ENCODE assay signal across 1 cellular context in genomic region chr16:48164907-48165715, GRCh38.
TF ChIP-seq lines count a peak whose summit lies in the region.

No MANE protein-coding gene starts in this region.

TF ChIP-seq in HepG2, 621 proteins besides CTCF, POLR2A, EP300 and RAD21 (continued from another document and continues in another):
- TF ChIP-seq, protein P1, sequence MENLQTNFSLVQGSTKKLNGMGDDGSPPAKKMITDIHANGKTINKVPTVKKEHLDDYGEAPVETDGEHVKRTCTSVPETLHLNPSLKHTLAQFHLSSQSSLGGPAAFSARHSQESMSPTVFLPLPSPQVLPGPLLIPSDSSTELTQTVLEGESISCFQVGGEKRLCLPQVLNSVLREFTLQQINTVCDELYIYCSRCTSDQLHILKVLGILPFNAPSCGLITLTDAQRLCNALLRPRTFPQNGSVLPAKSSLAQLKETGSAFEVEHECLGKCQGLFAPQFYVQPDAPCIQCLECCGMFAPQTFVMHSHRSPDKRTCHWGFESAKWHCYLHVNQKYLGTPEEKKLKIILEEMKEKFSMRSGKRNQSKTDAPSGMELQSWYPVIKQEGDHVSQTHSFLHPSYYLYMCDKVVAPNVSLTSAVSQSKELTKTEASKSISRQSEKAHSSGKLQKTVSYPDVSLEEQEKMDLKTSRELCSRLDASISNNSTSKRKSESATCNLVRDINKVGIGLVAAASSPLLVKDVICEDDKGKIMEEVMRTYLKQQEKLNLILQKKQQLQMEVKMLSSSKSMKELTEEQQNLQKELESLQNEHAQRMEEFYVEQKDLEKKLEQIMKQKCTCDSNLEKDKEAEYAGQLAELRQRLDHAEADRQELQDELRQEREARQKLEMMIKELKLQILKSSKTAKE (CRISPR knock-in tag; IDR thresholded peaks at IDR 0.05; ENCODE audit: borderline replicate concordance), result peak; percentile 31; the same call in 1 of the 2 replicates
- TF ChIP-seq FOXA3 (CRISPR knock-in tag; IDR thresholded peaks at IDR 0.05), result peak; percentile 76
- TF ChIP-seq ZBTB8A (CRISPR knock-in tag; IDR thresholded peaks at IDR 0.05; ENCODE audit: borderline replicate concordance, low read depth), result peak; percentile 30; the same call in 1 of the 2 replicates
- TF ChIP-seq KDM1A (CRISPR knock-in tag; IDR thresholded peaks at IDR 0.05), result peak; percentile 97
- TF ChIP-seq KLF6 (CRISPR knock-in tag; IDR thresholded peaks at IDR 0.05), result peak; percentile 83
- peak; percentile 98 for TF ChIP-seq ZSCAN21 (CRISPR knock-in tag; IDR thresholded peaks at IDR 0.05; ENCODE audit: borderline replicate concordance)
- 0 out of 2 replicates have a peak, but pooled peaks have one; percentile 85 for TF ChIP-seq MEIS1 (CRISPR knock-in tag; IDR thresholded peaks at IDR 0.05; ENCODE audit: borderline replicate concordance)
- TF ChIP-seq POGK (CRISPR knock-in tag; conservative IDR thresholded peaks at IDR 0.05), result peak; percentile 64
- TF ChIP-seq CREM (IDR thresholded peaks at IDR 0.05), result peak; percentile 26; the same call in 1 of the 2 replicates
- TF ChIP-seq CREM (CRISPR knock-in tag; IDR thresholded peaks at IDR 0.05), result no peak
- TF ChIP-seq RBAK (CRISPR knock-in tag; IDR thresholded peaks at IDR 0.05), result 0 out of 2 replicates have a peak, but pooled peaks have one; percentile 39
- no peak for TF ChIP-seq ZNF354B (CRISPR knock-in tag; IDR thresholded peaks at IDR 0.05)
- peak; percentile 75; the same call in 1 of the 2 replicates for TF ChIP-seq MTF2 (CRISPR knock-in tag; IDR thresholded peaks at IDR 0.05; ENCODE audit: borderline replicate concordance)
- TF ChIP-seq ELF1 (CRISPR knock-in tag; IDR thresholded peaks at IDR 0.05), result peak; percentile 25; the same call in 1 of the 2 replicates
- TF ChIP-seq PAF1 (CRISPR knock-in tag; IDR thresholded peaks at IDR 0.05), result no peak
- TF ChIP-seq, protein P2, sequence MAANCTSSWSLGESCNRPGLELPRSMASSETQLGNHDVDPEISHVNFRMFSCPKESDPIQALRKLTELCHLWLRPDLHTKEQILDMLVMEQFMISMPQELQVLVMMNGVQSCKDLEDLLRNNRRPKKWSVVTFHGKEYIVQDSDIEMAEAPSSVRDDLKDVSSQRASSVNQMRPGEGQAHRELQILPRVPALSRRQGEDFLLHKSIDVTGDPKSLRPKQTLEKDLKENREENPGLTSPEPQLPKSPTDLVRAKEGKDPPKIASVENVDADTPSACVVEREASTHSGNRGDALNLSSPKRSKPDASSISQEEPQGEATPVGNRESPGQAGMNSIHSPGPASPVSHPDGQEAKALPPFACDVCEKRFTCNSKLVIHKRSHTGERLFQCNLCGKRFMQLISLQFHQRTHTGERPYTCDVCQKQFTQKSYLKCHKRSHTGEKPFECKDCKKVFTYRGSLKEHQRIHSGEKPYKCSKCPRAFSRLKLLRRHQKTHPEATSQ (CRISPR knock-in tag; IDR thresholded peaks at IDR 0.05; ENCODE audit: borderline replicate concordance), result peak; percentile 49; the same call in 1 of the 2 replicates
- TF ChIP-seq BCL6 (CRISPR knock-in tag; IDR thresholded peaks at IDR 0.05), result peak; percentile 69; the same call in 1 of the 2 replicates
- TF ChIP-seq KDM5B (CRISPR knock-in tag; IDR thresholded peaks at IDR 0.05; ENCODE audit: borderline replicate concordance), result peak; percentile 13; the same call in 1 of the 2 replicates
- TF ChIP-seq GABPA (IDR thresholded peaks at IDR 0.05; ENCODE audit: low read depth, low read length), result no peak
- peak; percentile 68 for TF ChIP-seq GABPA (CRISPR knock-in tag; IDR thresholded peaks at IDR 0.05; ENCODE audit: low read depth)
- TF ChIP-seq NFE2L1 (CRISPR knock-in tag; IDR thresholded peaks at IDR 0.05; ENCODE audit: borderline replicate concordance), result no peak
- TF ChIP-seq ETV6 (CRISPR knock-in tag; conservative IDR thresholded peaks at IDR 0.05), result 0 out of 2 replicates have a peak, but pooled peaks have one; percentile 31
- no peak for TF ChIP-seq MXI1 (IDR thresholded peaks at IDR 0.05; ENCODE audit: borderline replicate concordance, low read depth, low read length)
- TF ChIP-seq SNAI1 (CRISPR knock-in tag; IDR thresholded peaks at IDR 0.05; ENCODE audit: borderline replicate concordance), result 0 out of 2 replicates have a peak, but pooled peaks have one; percentile 26
- peak; percentile 64; the same call in 1 of the 2 replicates for TF ChIP-seq ZNF816 (CRISPR knock-in tag; IDR thresholded peaks at IDR 0.05; ENCODE audit: borderline replicate concordance)
- TF ChIP-seq SOX13 (IDR thresholded peaks at IDR 0.05), result no peak
- TF ChIP-seq SOX13 (CRISPR knock-in tag; conservative IDR thresholded peaks at IDR 0.05 in 1 of 2, IDR thresholded peaks at IDR 0.05 in 1 of 2), result peak in 1 of 2 experiments; percentile 74; a peak in 1 of 4 replicates
- peak; percentile 89 for TF ChIP-seq HDAC1 (CRISPR knock-in tag; IDR thresholded peaks at IDR 0.05)
- TF ChIP-seq RXRA (CRISPR knock-in tag; IDR thresholded peaks at IDR 0.05), result peak; percentile 21
- no peak for TF ChIP-seq ZNF512B (CRISPR knock-in tag; IDR thresholded peaks at IDR 0.05; ENCODE audit: borderline replicate concordance)
- 0 out of 2 replicates have a peak, but pooled peaks have one; percentile 69 for TF ChIP-seq ZFP1 (CRISPR knock-in tag; IDR thresholded peaks at IDR 0.05)
- 0 out of 2 replicates have a peak, but pooled peaks have one; percentile 21 for TF ChIP-seq HOXA5 (CRISPR knock-in tag; IDR thresholded peaks at IDR 0.05)
- peak; percentile 90 for TF ChIP-seq PHF21A (CRISPR knock-in tag; IDR thresholded peaks at IDR 0.05)
- TF ChIP-seq ASH2L (IDR thresholded peaks at IDR 0.05; ENCODE audit: insufficient read length, low read depth, low read length), result peak; percentile 25
- peak; percentile 94 for TF ChIP-seq FOXP4 (CRISPR knock-in tag; IDR thresholded peaks at IDR 0.05)
- TF ChIP-seq MAX (IDR thresholded peaks at IDR 0.05), result peak; percentile 45; the same call in 1 of the 2 replicates
- TF ChIP-seq ZNF713 (CRISPR knock-in tag; IDR thresholded peaks at IDR 0.05), result peak; percentile 87; the same call in 1 of the 2 replicates
- peak; percentile 39; the same call in 1 of the 2 replicates for TF ChIP-seq ZNF792 (CRISPR knock-in tag; IDR thresholded peaks at IDR 0.05)
- TF ChIP-seq ZMYM4 (CRISPR knock-in tag; IDR thresholded peaks at IDR 0.05), result peak; percentile 84
- 0 out of 2 replicates have a peak, but pooled peaks have one; percentile 30 for TF ChIP-seq TFDP1 (CRISPR knock-in tag; IDR thresholded peaks at IDR 0.05; ENCODE audit: borderline replicate concordance)
- TF ChIP-seq MAZ (IDR thresholded peaks at IDR 0.05; ENCODE audit: borderline replicate concordance, low read depth, low read length), result peak; percentile 40
- TF ChIP-seq MAZ (CRISPR knock-in tag; IDR thresholded peaks at IDR 0.05; ENCODE audit: low read depth), result peak; percentile 42
- TF ChIP-seq TFE3 (CRISPR knock-in tag; IDR thresholded peaks at IDR 0.05), result 0 out of 2 replicates have a peak, but pooled peaks have one; percentile 18
- peak; percentile 81 for TF ChIP-seq FOXO1 (CRISPR knock-in tag; IDR thresholded peaks at IDR 0.05)
- TF ChIP-seq DR1 (CRISPR knock-in tag; IDR thresholded peaks at IDR 0.05), result no peak
- TF ChIP-seq SRSF1 (optimal IDR thresholded peaks at IDR 0.05; ENCODE audit: low read depth, low read length), result peak; percentile 94
- 0 out of 2 replicates have a peak, but pooled peaks have one; percentile 63 for TF ChIP-seq SP140L (CRISPR knock-in tag; IDR thresholded peaks at IDR 0.05; ENCODE audit: borderline replicate concordance)
- peak; percentile 32; the same call in 1 of the 2 replicates for TF ChIP-seq NR2F2 (IDR thresholded peaks at IDR 0.05; ENCODE audit: borderline replicate concordance, low read depth)
